35 cellular contexts compared by ENCODE assay signal in genomic region chr3:191380001-191380400, GRCh38. TPM values are rescaled to one million over a fixed set of nuclear protein-coding genes. Genes with fewer than 3 reads are reported as not detected.
"Had no signal": no experiment of that assay in that cellular context is flagged by ENCODE, and none has a peak within 500 bp of the region (broad histone marks: within the 10 kb centered on the region; RNA-seq: fewer than 3 reads in every experiment).

No MANE protein-coding gene starts in this region.

- H3K9me3 ChIP-seq: heart right ventricle, left lung, lower lobe of right lung, thyroid gland, upper lobe of left lung, vagina had no signal

- H3K27me3 Mint-ChIP-seq: activated CD4-positive, alpha-beta memory T cell treated with anti-CD3 and anti-CD28 coated beads for 36 hours; activated naive CD4-positive, alpha-beta T cell treated with anti-CD3 and anti-CD28 coated beads, Interleukin-2, amount 10 ng/mL, durations not matched to agents 7 days and 5 days; activated naive CD8-positive, alpha-beta T cell treated with anti-CD3 and anti-CD28 coated beads, Interleukin-2, amount 10 ng/mL, durations not matched to agents 7 days and 5 days; activated T-cell treated with anti-CD3 and anti-CD28 coated beads, Interleukin-2, amount 50 U/mL, for 24 hours; stimulated activated naive CD8-positive, alpha-beta T cell treated with anti-CD3 and anti-CD28 coated beads, Interleukin-15, Interleukin-2, amounts not matched to agents 100 ng/mL and 50 ng/mL, for 24 hours had no signal

- H3K9ac ChIP-seq: neural progenitor cell had no signal

- H3K4me1 ChIP-seq: neural progenitor cell had no signal

- H3K4me3 ChIP-seq: coronary artery, dorsolateral prefrontal cortex, heart right ventricle, left lung, lower lobe of right lung, neural progenitor cell, thyroid gland, upper lobe of left lung, vagina had no signal

- H3K27me3 ChIP-seq: brain microvascular endothelial cell, dorsolateral prefrontal cortex, foreskin keratinocyte, heart right ventricle, left lung, neural progenitor cell, thyroid gland, upper lobe of left lung, vagina had no signal

- H3K36me3 Mint-ChIP-seq: activated naive CD4-positive, alpha-beta T cell treated with anti-CD3 and anti-CD28 coated beads, Interleukin-2, amount 10 ng/mL, durations not matched to agents 7 days and 5 days; activated naive CD8-positive, alpha-beta T cell treated with anti-CD3 and anti-CD28 coated beads, Interleukin-2, amount 10 ng/mL, durations not matched to agents 7 days and 5 days had no signal

- FAIRE-seq: astrocyte, TTC549 had no signal

- DNase-seq: activated CD4-positive, alpha-beta memory T cell treated with anti-CD3 and anti-CD28 coated beads for 36 hours; activated CD4-positive, alpha-beta T cell treated with anti-CD3 and anti-CD28 coated beads for 48 hours; activated CD8-positive, alpha-beta memory T cell treated with anti-CD3 and anti-CD28 coated beads, Interleukin-2, amount 50 U/mL, for 48 hours; activated gamma-delta T cell; activated naive CD4-positive, alpha-beta T cell treated with anti-CD3 and anti-CD28 coated beads, Interleukin-2, amount 10 ng/mL, durations not matched to agents 7 days and 5 days; activated naive CD8-positive, alpha-beta T cell treated with anti-CD3 and anti-CD28 coated beads, Interleukin-2, amount 10 ng/mL, durations not matched to agents 7 days and 5 days; activated T-cell treated with anti-CD3 and anti-CD28 coated beads, Interleukin-2, amount 50 U/mL, for 24 hours; amniotic stem cell; brain microvascular endothelial cell; dorsolateral prefrontal cortex; foreskin keratinocyte; heart right ventricle; kidney glomerular epithelial cell; left lung; lower lobe of right lung; mesendoderm; natural killer cell; occipital lobe; right cardiac atrium; stimulated activated CD4-positive, alpha-beta T cell treated with anti-CD3 and anti-CD28 coated beads, Interleukin-2, amount 100 ng/mL, for 48 hours; SW 1271; T-helper 9 cell; thyroid gland; upper lobe of left lung had no signal

- H3K27ac Mint-ChIP-seq: activated CD4-positive, alpha-beta memory T cell treated with anti-CD3 and anti-CD28 coated beads for 36 hours; activated naive CD4-positive, alpha-beta T cell treated with anti-CD3 and anti-CD28 coated beads, Interleukin-2, amount 10 ng/mL, durations not matched to agents 7 days and 5 days; activated naive CD8-positive, alpha-beta T cell treated with anti-CD3 and anti-CD28 coated beads, Interleukin-2, amount 10 ng/mL, durations not matched to agents 7 days and 5 days; activated T-cell treated with anti-CD3 and anti-CD28 coated beads, Interleukin-2, amount 50 U/mL, for 24 hours; natural killer cell; neural progenitor cell; stimulated activated naive CD8-positive, alpha-beta T cell treated with anti-CD3 and anti-CD28 coated beads, Interleukin-15, Interleukin-2, amounts not matched to agents 100 ng/mL and 50 ng/mL, for 24 hours; T-helper 1 cell treated with Interleukin-12 subunit alpha and Interleukin-12 subunit beta and Interleukin-4 antibody, amounts not matched to agents 30 μg/mL and 1 μg/mL, for 36 hours had no signal

- H3K4me1 Mint-ChIP-seq: activated naive CD8-positive, alpha-beta T cell treated with anti-CD3 and anti-CD28 coated beads, Interleukin-2, amount 10 ng/mL, durations not matched to agents 7 days and 5 days had no signal

- H3K4me3 Mint-ChIP-seq: activated CD4-positive, alpha-beta memory T cell treated with anti-CD3 and anti-CD28 coated beads for 36 hours; activated naive CD4-positive, alpha-beta T cell treated with anti-CD3 and anti-CD28 coated beads, Interleukin-2, amount 10 ng/mL, durations not matched to agents 7 days and 5 days; activated naive CD8-positive, alpha-beta T cell treated with anti-CD3 and anti-CD28 coated beads, Interleukin-2, amount 10 ng/mL, durations not matched to agents 7 days and 5 days; activated T-cell treated with anti-CD3 and anti-CD28 coated beads, Interleukin-2, amount 50 U/mL, for 24 hours; natural killer cell; neural progenitor cell; stimulated activated naive CD8-positive, alpha-beta T cell treated with anti-CD3 and anti-CD28 coated beads, Interleukin-15, Interleukin-2, amounts not matched to agents 100 ng/mL and 50 ng/mL, for 24 hours; T-helper 1 cell treated with Interleukin-12 subunit alpha and Interleukin-12 subunit beta and Interleukin-4 antibody, amounts not matched to agents 30 μg/mL and 1 μg/mL, for 36 hours had no signal

- ATAC-seq: activated CD4-positive, CD25-positive, alpha-beta regulatory T cell treated with anti-CD3 and anti-CD28 coated beads, Interleukin-2, amount 50 U/mL, for 24 hours; esophagus mucosa; foreskin keratinocyte; heart right ventricle; left lung; lower lobe of right lung; natural killer cell; right cardiac atrium had no signal

- H3K9me3 Mint-ChIP-seq: activated CD4-positive, alpha-beta memory T cell treated with anti-CD3 and anti-CD28 coated beads for 36 hours; activated naive CD4-positive, alpha-beta T cell treated with anti-CD3 and anti-CD28 coated beads, Interleukin-2, amount 10 ng/mL, durations not matched to agents 7 days and 5 days; activated naive CD8-positive, alpha-beta T cell treated with anti-CD3 and anti-CD28 coated beads, Interleukin-2, amount 10 ng/mL, durations not matched to agents 7 days and 5 days; activated T-cell treated with anti-CD3 and anti-CD28 coated beads, Interleukin-2, amount 50 U/mL, for 24 hours; natural killer cell; neural progenitor cell; stimulated activated naive CD8-positive, alpha-beta T cell treated with anti-CD3 and anti-CD28 coated beads, Interleukin-15, Interleukin-2, amounts not matched to agents 100 ng/mL and 50 ng/mL, for 24 hours; T-helper 1 cell treated with Interleukin-12 subunit alpha and Interleukin-12 subunit beta and Interleukin-4 antibody, amounts not matched to agents 30 μg/mL and 1 μg/mL, for 36 hours had no signal

- H3K27ac ChIP-seq: brain microvascular endothelial cell, coronary artery, dorsolateral prefrontal cortex, foreskin keratinocyte, left lung, lower lobe of right lung, neural progenitor cell, thyroid gland, upper lobe of left lung, vagina, VCaP had no signal

RNA-seq across cellular contexts. Expression of gene UTS2B, which starts 49.7 kb away (rescaled TPM):
- total RNA-seq: activated CD4-positive, alpha-beta memory T cell treated with anti-CD3 and anti-CD28 coated beads for 36 hours; activated naive CD8-positive, alpha-beta T cell treated with anti-CD3 and anti-CD28 coated beads, Interleukin-2, amount 10 ng/mL, durations not matched to agents 7 days and 5 days; cardiac septum; esophagus mucosa had no signal
